In genomic region chr7:23765943-23766342, GRCh38 we compare ENCODE assay signal across 24 cellular contexts. TPM values are rescaled to one million over a fixed set of nuclear protein-coding genes. Genes with fewer than 3 reads are reported as not detected.
DNase-seq lines count a peak whose midpoint lies in the region; ATAC-seq, FAIRE-seq and TF ChIP-seq lines count a peak whose summit lies in the region.
"Had no signal": no experiment of that assay in that cellular context is flagged by ENCODE, and none has a peak within 500 bp of the region (broad histone marks: within the 10 kb centered on the region; RNA-seq: fewer than 3 reads in every experiment).

No MANE protein-coding gene starts in this region.

- no peak overlapping the region for H2AFZ ChIP-seq in PC-3 (ENCODE audit: low read length)
- H2AFZ ChIP-seq: GM23248 had no signal

- intact Hi-C loops in Caco-2 (cut with micrococcal nuclease; ENCODE audit: unreplicated experiment) (no loop called here), PC-3 (cut with micrococcal nuclease) (no loop called here)

- no peak for DNase-seq in Caco-2
- no peak for DNase-seq in PC-3
- DNase-seq in stimulated activated CD4-positive, alpha-beta T cell treated with anti-CD3 and anti-CD28 coated beads, Interleukin-2, amount 100 ng/mL, for 24 hours, result no peak
- no peak for DNase-seq in coronary artery (ENCODE audit: low spot score)
- DNase-seq in ureter (ENCODE audit: low spot score), result no peak
- DNase-seq: 8988T; ACHN; AML-193; BE2C; CD4-positive, alpha-beta T cell; CD8-positive, alpha-beta memory T cell; DMS153; DND-41; GDM1; GM23248; H7; HCEC 1CT had no signal

- no peaks in the 10 kb centered on the region for H3K79me2 ChIP-seq in PC-3 (ENCODE audit: low read length)

- H3K27ac ChIP-seq in PC-3 (ENCODE audit: low read length) (no peak overlapping the region), coronary artery (no peak overlapping the region)
- H3K27ac ChIP-seq: A549; BLaER1 treated with 17β-estradiol and CSF1 and Interleukin-3, amounts not matched to agents 10 nM and 100 nM; GM23248 had no signal

- FAIRE-seq in G401.6 (lab: Jason Lieb, UNC), result peak; percentile 8
- FAIRE-seq: A549, GM12878, GM19239, H1 had no signal

- no peak overlapping the region for H3K4me3 Mint-ChIP-seq in Caco-2 (ENCODE audit: unreplicated experiment)
- H3K4me3 Mint-ChIP-seq: CD14-positive monocyte; CD4-positive, alpha-beta T cell; CD8-positive, alpha-beta memory T cell had no signal

- H3K27me3 ChIP-seq in Caco-2 (replicated peaks; ENCODE audit: control insufficient read depth, insufficient read depth, low read length), result no peaks in the 10 kb centered on the region
- 0 out of 2 replicates have a peak, but pooled peaks cover 3% of the 10 kb centered on the region for H3K27me3 ChIP-seq in PC-3 (ENCODE audit: low read length)
- H3K27me3 ChIP-seq: BE2C; BLaER1 treated with 17β-estradiol and CSF1 and Interleukin-3, amounts not matched to agents 10 nM and 100 nM had no signal

- H3K36me3 ChIP-seq in Caco-2 (ENCODE audit: control insufficient read depth, insufficient read depth, low read length) (no peaks in the 10 kb centered on the region), PC-3 (ENCODE audit: low read depth, low read length) (no peaks in the 10 kb centered on the region)
- H3K36me3 ChIP-seq: BE2C; BLaER1 treated with 17β-estradiol and CSF1 and Interleukin-3, amounts not matched to agents 10 nM and 100 nM had no signal

- H3K9me3 ChIP-seq in Caco-2 (no peaks in the 10 kb centered on the region), PC-3 (ENCODE audit: low read length) (no peaks in the 10 kb centered on the region)
- H3K9me3 ChIP-seq: A549; BE2C; BLaER1 treated with 17β-estradiol and CSF1 and Interleukin-3, amounts not matched to agents 10 nM and 100 nM had no signal

- H3K27ac Mint-ChIP-seq in Caco-2 (ENCODE audit: unreplicated experiment), result peak overlapping the region; percentile 26
- H3K27ac Mint-ChIP-seq: CD4-positive, alpha-beta T cell had no signal

- ATAC-seq in PC-3, result peak; percentile 56
- ATAC-seq: A549, GM12878 had no signal

- peaks cover 7% of the 10 kb centered on the region; the same call in 1 of the 2 replicates for H3K4me1 ChIP-seq in Caco-2
- peaks cover 3% of the 10 kb centered on the region for H3K4me1 ChIP-seq in PC-3 (ENCODE audit: insufficient read depth, low read length)
- H3K4me1 ChIP-seq: A549, BE2C had no signal

- peaks cover 8% of the 10 kb centered on the region for H3K9me3 Mint-ChIP-seq in Caco-2 (ENCODE audit: unreplicated experiment)
- H3K9me3 Mint-ChIP-seq: CD14-positive monocyte; CD4-positive, alpha-beta T cell; CD8-positive, alpha-beta memory T cell had no signal

- H3K27me3 Mint-ChIP-seq in Caco-2 (ENCODE audit: insufficient read depth, unreplicated experiment), result no peaks in the 10 kb centered on the region
- H3K27me3 Mint-ChIP-seq: CD4-positive, alpha-beta T cell; CD8-positive, alpha-beta memory T cell had no signal

- TF ChIP-seq CTCF in Caco-2 (IDR thresholded peaks at IDR 0.05; ENCODE audit: insufficient read depth in 1 of 2, low read depth in 1 of 2, low read length in 1 of 2, severe bottlenecking in 1 of 2, unreplicated experiment in 1 of 2), result no peak
- no peak for TF ChIP-seq CTCF in PC-3 (conservative IDR thresholded peaks at IDR 0.05; ENCODE audit: low read depth, low read length)
- TF ChIP-seq CTCF in coronary artery (IDR thresholded peaks at IDR 0.05), result no peak

- no peak overlapping the region for H3K4me2 ChIP-seq in PC-3 (ENCODE audit: low read length)
- H3K4me2 ChIP-seq: A549; BLaER1 treated with 17β-estradiol and CSF1 and Interleukin-3, amounts not matched to agents 10 nM and 100 nM had no signal

- no peaks in the 10 kb centered on the region for H3K9me2 ChIP-seq in PC-3 (replicated peaks; ENCODE audit: low read length)

- H3K9ac ChIP-seq in PC-3 (ENCODE audit: low read length), result no peak overlapping the region
- H3K9ac ChIP-seq: BLaER1 treated with 17β-estradiol and CSF1 and Interleukin-3, amounts not matched to agents 10 nM and 100 nM; GM23248 had no signal

- H4K20me1 ChIP-seq in PC-3 (ENCODE audit: low read length), result no peaks in the 10 kb centered on the region
- H4K20me1 ChIP-seq: BLaER1 treated with 17β-estradiol and CSF1 and Interleukin-3, amounts not matched to agents 10 nM and 100 nM had no signal

- H3K4me1 Mint-ChIP-seq in Caco-2 (ENCODE audit: low read depth, unreplicated experiment), result peaks cover 10% of the 10 kb centered on the region
- H3K4me1 Mint-ChIP-seq: CD14-positive monocyte; CD8-positive, alpha-beta memory T cell had no signal

- POLR2A ChIA-PET in Caco-2 (lab: Charles Lee) (no interaction called here), PC-3 (lab: Charles Lee; ENCODE audit: unreplicated experiment) (interaction anchor here (0.6 to 0.7 kb wide), 2 partner anchors 37 to 650 kb away, joined by 3 read pairs; no protein-coding TSS in a partner anchor)

- no TSS peak for BruUV-seq in Caco-2 (replicated peaks; lab: Mats Ljungman, UMichigan)
- no TSS peak for BruUV-seq in PC-3 (replicated peaks; lab: Mats Ljungman, UMichigan)

- no peaks in the 10 kb centered on the region for H3K36me3 Mint-ChIP-seq in Caco-2 (ENCODE audit: insufficient read depth, unreplicated experiment)
- H3K36me3 Mint-ChIP-seq: CD14-positive monocyte; CD8-positive, alpha-beta memory T cell had no signal

- CTCF ChIA-PET in Caco-2 (lab: Charles Lee) (no interaction called here), PC-3 (lab: Charles Lee) (no interaction called here)

- H3K4me3 ChIP-seq in Caco-2 (ENCODE audit: low read depth, low read length), result no peak overlapping the region
- H3K4me3 ChIP-seq in PC-3 (ENCODE audit: low read length), result no peak overlapping the region
- H3K4me3 ChIP-seq in coronary artery, result no peak overlapping the region
- H3K4me3 ChIP-seq: A549; BLaER1 treated with 17β-estradiol and CSF1 and Interleukin-3, amounts not matched to agents 10 nM and 100 nM; GM12878; GM23248 had no signal

- no peaks in the 10 kb centered on the region for H3F3A ChIP-seq in PC-3 (ENCODE audit: low read length, unreplicated experiment)

RNA-seq across cellular contexts. Expression of gene STK31, which starts 55.9 kb away (rescaled TPM):
- total RNA-seq in Caco-2 (2022) (37.0 and 38.9 TPM in 2 replicates), PC-3 (2014; rRNA removed) (0.12 and 1.6 TPM in 2 replicates), ureter (2.5 TPM)
- total RNA-seq: GM23248 had no signal

Comparison
In these comparisons a context has a peak if more than half of its experiments do, and no peak if none do; other contexts are left out.
1. RNA of gene STK31, which starts 55.9 kb away (total RNA-seq): 37.0 to 38.9 TPM in Caco-2; 2.5 TPM in ureter (single experiment) and 0.12 to 1.6 TPM in PC-3; every median in the first group is over 10 times any median in the second.